Comparison of ENCODE assay signal across 8 cellular contexts in the genomic region with DNA sequence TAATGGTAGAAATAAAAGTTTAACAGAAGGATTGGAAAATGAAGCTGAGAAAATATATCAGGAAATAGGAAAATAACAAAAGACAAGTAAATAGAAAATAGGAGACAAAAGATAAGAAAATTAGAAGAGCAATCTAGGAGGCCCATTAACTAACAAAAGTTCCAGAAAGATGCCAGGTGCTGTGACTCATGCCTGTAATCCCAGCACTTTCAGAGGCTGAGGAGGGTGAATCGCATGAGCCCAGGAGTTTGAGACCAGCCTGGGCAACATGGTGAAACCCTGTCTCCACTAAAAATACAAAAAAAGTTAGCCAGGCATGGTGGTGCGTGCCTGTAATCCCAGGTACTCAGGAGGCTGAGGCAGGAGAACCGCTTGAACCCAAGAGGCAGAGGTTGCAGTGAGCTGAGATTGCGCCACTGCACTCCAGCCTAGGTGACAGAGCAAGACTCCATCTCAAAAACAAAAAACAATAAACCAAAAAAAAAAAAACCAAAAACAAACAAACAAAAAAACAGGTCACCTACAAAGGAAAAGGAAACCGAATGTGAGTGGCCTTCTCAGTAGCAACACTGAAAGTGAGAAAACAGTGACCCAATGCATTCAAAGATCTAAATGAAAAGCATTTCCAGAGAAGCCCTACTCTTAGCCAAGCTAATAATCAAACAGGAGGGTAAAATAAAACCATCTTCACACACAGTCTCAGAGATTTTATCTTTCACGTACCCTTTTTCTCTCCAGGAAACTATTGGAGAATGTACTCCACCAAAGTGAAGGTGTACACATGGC. TPM values are rescaled to one million over a fixed set of nuclear protein-coding genes. Genes with fewer than 3 reads are reported as not detected.
A peak's percentile ranks its signal among the peaks of the same experiment; 100 is the strongest.
DNase-seq lines count a peak whose midpoint lies in the region; ATAC-seq, FAIRE-seq and TF ChIP-seq lines count a peak whose summit lies in the region.
"Not testable (repeated sequence)": the region's sequence is repeated elsewhere in the genome, so short reads cannot be mapped to it uniquely, and the experiment has no call there.

No MANE protein-coding gene starts in this region.

- not testable (repeated sequence) for H3F3A ChIP-seq in PC-3 (ENCODE audit: low read length, unreplicated experiment)

- in situ Hi-C loops in K562 (cut with MboI): not testable (repeated sequence)

- not testable (repeated sequence) for TF ChIP-seq CTCF in GM12864 (IDR thresholded peaks at IDR 0.05; ENCODE audit: low read depth, low read length, missing control alignments); PC-3 (conservative IDR thresholded peaks at IDR 0.05; ENCODE audit: low read depth, low read length); K562 (IDR thresholded peaks at IDR 0.05 in 2 of 3, conservative IDR thresholded peaks at IDR 0.05 in 1 of 3; ENCODE audit: insufficient read depth in 2 of 3, low read depth in 1 of 3, low read length in 3 of 3)

- peak overlapping the region; percentile 28 for H3K4me3 Mint-ChIP-seq in natural killer cell treated with Interleukin-12 subunit alpha and Interleukin-12 subunit beta and Interleukin-15 and Interleukin-18, amount 100 ng/mL, for 72 hours

- intact Hi-C loops in PC-3 (cut with micrococcal nuclease); K562 (cut with micrococcal nuclease): not testable (repeated sequence)

- H3K27me3 Mint-ChIP-seq in natural killer cell treated with Interleukin-12 subunit alpha and Interleukin-12 subunit beta and Interleukin-15 and Interleukin-18, amount 100 ng/mL, for 72 hours: not testable (repeated sequence)

- not testable (repeated sequence) for H3K79me2 ChIP-seq in PC-3 (ENCODE audit: low read length); K562 (ENCODE audit: control insufficient read depth, insufficient read depth, low read length)

- WGBS in K562 (ENCODE audit: insufficient coverage, low coverage, missing lambda C conversion rate): 46% methylated on average over 6 of the region's 6 CpGs

- H3K9me2 ChIP-seq in PC-3 (replicated peaks; ENCODE audit: low read length): not testable (repeated sequence)

- TF ChIP-seq POLR2A in K562 (conservative IDR thresholded peaks at IDR 0.05): not testable (repeated sequence)

- CTCF ChIA-PET in PC-3 (lab: Charles Lee): interaction anchor here (0.6 kb wide), 1 partner anchor 45 kb away, joined by 5 read pairs; no protein-coding TSS in a partner anchor
- CTCF ChIA-PET in K562 (lab: Yijun Ruan, JAX; ENCODE audit: low intra/inter-chr PET ratio): not testable (repeated sequence)

- H3K27me3 ChIP-seq in PC-3 (ENCODE audit: low read length); K562 (ENCODE audit: control insufficient read depth in 2 of 2, insufficient read depth in 2 of 2, low read length in 2 of 2): not testable (repeated sequence)

- not testable (repeated sequence) for H3K9me3 Mint-ChIP-seq in natural killer cell treated with Interleukin-12 subunit alpha and Interleukin-12 subunit beta and Interleukin-15 and Interleukin-18, amount 100 ng/mL, for 72 hours

- not testable (repeated sequence) for TF ChIP-seq RAD21 in K562 (CRISPR knock-in tag; conservative IDR thresholded peaks at IDR 0.05 in 1 of 2, IDR thresholded peaks at IDR 0.05 in 1 of 2)

- not testable (repeated sequence) for H3K27ac ChIP-seq in PC-3 (ENCODE audit: low read length); K562 (ENCODE audit: extremely low read depth, low read depth, low read length)

- not testable (repeated sequence) for H3K9ac ChIP-seq in PC-3 (ENCODE audit: low read length); K562 (ENCODE audit: insufficient read depth in 1 of 2, low read depth in 2 of 2, low read length in 2 of 2)

- not testable (repeated sequence) for H3K9me3 ChIP-seq in PC-3 (ENCODE audit: low read length); K562 (replicated peaks; ENCODE audit: control insufficient read depth, insufficient read depth, low read depth, low read length)

- DNase-seq in GM12864 (ENCODE audit: low read depth) (peak; percentile 42), PC-3 (peak; percentile 35)
- not testable (repeated sequence) for DNase-seq in K562 (ENCODE audit: extremely low read depth in 1 of 4, low spot score in 3 of 4); natural killer cell treated with Interleukin-12 subunit alpha and Interleukin-12 subunit beta and Interleukin-15 and Interleukin-18, amount 100 ng/mL, for 72 hours (ENCODE audit: low spot score)

- not testable (repeated sequence) for BruUV-seq in PC-3 (replicated peaks; lab: Mats Ljungman, UMichigan); K562 (replicated peaks; lab: Mats Ljungman, UMichigan)

- H3K4me3 ChIP-seq in GM12864 (ENCODE audit: low read depth, low read length); PC-3 (ENCODE audit: low read length); K562: not testable (repeated sequence)

- not testable (repeated sequence) for TF ChIP-seq EP300 in K562 (IDR thresholded peaks at IDR 0.05; ENCODE audit: low read length)

- H2AFZ ChIP-seq in PC-3 (ENCODE audit: low read length): not testable (repeated sequence)
- H2AFZ ChIP-seq in K562 (ENCODE audit: low read depth, low read length): peak overlapping the region; percentile 29

- POLR2A ChIA-PET in PC-3 (lab: Charles Lee; ENCODE audit: unreplicated experiment): not testable (repeated sequence)
- POLR2A ChIA-PET in K562 (lab: Yijun Ruan, JAX): interaction anchor here (0.9 to 1.8 kb wide), 2 partner anchors 16 to 256 kb away, joined by 3 to 4 read pairs; no protein-coding TSS in a partner anchor

- peak; percentile 81 for ATAC-seq in GM19043 (IDR thresholded peaks at IDR 0.05; ENCODE audit: low read depth, unreplicated experiment)
- ATAC-seq in GM21576 (IDR thresholded peaks at IDR 0.05; ENCODE audit: unreplicated experiment): peak; percentile 64
- ATAC-seq in HG02763 (IDR thresholded peaks at IDR 0.05; ENCODE audit: unreplicated experiment): peak; percentile 65
- peak; percentile 70 for ATAC-seq in HG03175 (IDR thresholded peaks at IDR 0.05; ENCODE audit: unreplicated experiment)
- peak; percentile 52 for ATAC-seq in PC-3
- ATAC-seq in K562; natural killer cell treated with Interleukin-12 subunit alpha and Interleukin-12 subunit beta and Interleukin-15 and Interleukin-18, amount 100 ng/mL, for 72 hours: not testable (repeated sequence)

- not testable (repeated sequence) for H3K9me1 ChIP-seq in K562 (ENCODE audit: control insufficient read depth, insufficient read depth, low read length)

- H3K36me3 ChIP-seq in PC-3 (ENCODE audit: low read depth, low read length); K562 (ENCODE audit: control insufficient read depth, insufficient read depth, low read length): not testable (repeated sequence)

- not testable (repeated sequence) for H3K4me2 ChIP-seq in PC-3 (ENCODE audit: low read length); K562 (ENCODE audit: insufficient read depth, low read length)

- H3K36me3 Mint-ChIP-seq in natural killer cell treated with Interleukin-12 subunit alpha and Interleukin-12 subunit beta and Interleukin-15 and Interleukin-18, amount 100 ng/mL, for 72 hours: not testable (repeated sequence)

- peaks cover 6 to 18% of the 10 kb centered on the region in 2 donors for H3K4me1 Mint-ChIP-seq in natural killer cell treated with Interleukin-12 subunit alpha and Interleukin-12 subunit beta and Interleukin-15 and Interleukin-18, amount 100 ng/mL, for 72 hours (ENCODE audit: low read depth in 2 of 2)

- not testable (repeated sequence) for FAIRE-seq in K562 (lab: Jason Lieb, UNC)

- H3K27ac Mint-ChIP-seq in natural killer cell treated with Interleukin-12 subunit alpha and Interleukin-12 subunit beta and Interleukin-15 and Interleukin-18, amount 100 ng/mL, for 72 hours: peak overlapping the region in 1 of 2 donors; percentile 33

- H3K4me1 ChIP-seq in PC-3 (ENCODE audit: insufficient read depth, low read length): peaks cover 13% of the 10 kb centered on the region
- H3K4me1 ChIP-seq in K562 (replicated peaks in 1 of 2; ENCODE audit: control insufficient read depth in 2 of 2, insufficient read depth in 2 of 2, low read length in 2 of 2): not testable (repeated sequence)

- not testable (repeated sequence) for H4K20me1 ChIP-seq in PC-3 (ENCODE audit: low read length); K562 (replicated peaks; ENCODE audit: control insufficient read depth, insufficient read depth, low read length)

RNA-seq across cellular contexts. Expression of gene CRTC3, which starts 5.5 kb away (rescaled TPM):
- total RNA-seq in PC-3 (2014; rRNA removed) (12.4 and 18.8 TPM in 2 replicates), K562 (2014; rRNA removed) (7.5 and 9.1 TPM in 2 replicates), K562 (2014; rRNA removed; fragmentation: Illumina TruSeq; extraction: Trizol) (9.4 and 10.0 TPM in 2 replicates), K562 (2015; rRNA removed; fragmentation: Illumina TruSeq; extraction: Trizol) (11.3 and 11.6 TPM in 2 replicates), K562 (2021) (18.5 and 19.0 TPM in 2 replicates)
- total RNA-seq in K562 (2011; cell fraction: chromatin; rRNA removed; ENCODE audit: low replicate concordance): 42.0 and 91.0 TPM in 2 replicates
- total RNA-seq in K562 (2011; cell fraction: nucleolus; rRNA removed): 25.7 and 27.0 TPM in 2 replicates
- total RNA-seq in K562 (2011; cell fraction: nucleoplasm; rRNA removed): 50.7 and 99.0 TPM in 2 replicates
- polyA plus RNA-seq in K562 (2011; rRNA removed) (14.1 and 17.2 TPM in 2 replicates), K562 (2014; fragmentation: Illumina TruSeq; extraction: Trizol) (12.7 and 13.8 TPM in 2 replicates), K562 (2014; fragmentation: Nextera tagmentation; extraction: Ambion mirVana) (1 to 10 TPM; 1.2 to 2.1 TPM), K562 (2014; rRNA removed) (9.1 and 11.7 TPM in 2 replicates)
- polyA plus RNA-seq in K562 (2011; cell fraction: cytosol; rRNA removed): 8.3 and 11.0 TPM in 2 replicates
- 17.7 and 22.6 TPM in 2 replicates for polyA plus RNA-seq in K562 (2011; cell fraction: nucleus; rRNA removed)
- 12.6 and 15.1 TPM in 2 replicates for polyA plus RNA-seq in K562 (2012)
- 21.2 and 24.0 TPM in 2 replicates for polyA minus RNA-seq in K562 (2011; rRNA and poly(A)+ RNA removed)
- polyA minus RNA-seq in K562 (2011; cell fraction: cytosol; rRNA and poly(A)+ RNA removed): 10.8 and 14.3 TPM in 2 replicates
- polyA minus RNA-seq in K562 (2011; cell fraction: nucleus; rRNA and poly(A)+ RNA removed): 14.9 and 20.8 TPM in 2 replicates
- 10 to 100 TPM; 44.1 to 69.4 TPM for total RNA-seq in natural killer cell treated with Interleukin-12 subunit alpha and Interleukin-12 subunit beta and Interleukin-15 and Interleukin-18, amount 100 ng/mL, for 72 hours
